Comparison of ENCODE assay signal across 18 cellular contexts in genomic region chr17:21814776-21815175, GRCh38.
DNase-seq lines count a peak whose midpoint lies in the region; ATAC-seq and TF ChIP-seq lines count a peak whose summit lies in the region.
"Had no signal": no experiment of that assay in that cellular context is flagged by ENCODE, and none has a peak within 500 bp of the region (broad histone marks: within the 10 kb centered on the region; RNA-seq: fewer than 3 reads in every experiment).

No MANE protein-coding gene starts in this region.

- DNase-seq in D341Med (ENCODE audit: low spot score) (peak; percentile 9), H7 (peak; percentile 2), islet precursor cell (peak; percentile 26), osteoblast (ENCODE audit: insufficient read length, low spot score, missing footprints) (peak; percentile 18), vagina (ENCODE audit: extremely low spot score in 2 of 2) (no peak)
- DNase-seq in stimulated activated CD4-positive, alpha-beta T cell treated with anti-CD3 and anti-CD28 coated beads, Interleukin-4, amount 100 ng/mL, for 1 hour: no peak
- DNase-seq: BE2C; CD4-positive, alpha-beta T cell; GF-D8; H9; KG1; NCI-H1694 treated with DMSO at 0.1 percent for 48 hours; NCI-H510A; NCI-H748 treated with DMSO at 0.1 percent for 48 hours; NK-92 treated with Interleukin-12 subunit alpha and Interleukin-12 subunit beta, amount 100 ng/mL, for 24 hours; SHP77 treated with DMSO at 0.1 percent for 48 hours had no signal

- no peak overlapping the region for H3K4me2 ChIP-seq in osteoblast (ENCODE audit: insufficient read depth, low read length)

- H3K4me3 ChIP-seq in H7 (ENCODE audit: insufficient read depth, low read depth, low read length): no peak overlapping the region
- H3K4me3 ChIP-seq in osteoblast (ENCODE audit: insufficient read depth, low read length): no peak overlapping the region
- H3K4me3 ChIP-seq in vagina: no peak overlapping the region

- intact Hi-C loops in vagina (cut with DNase I): no loop called here

- ATAC-seq in GM21529 (IDR thresholded peaks at IDR 0.05; ENCODE audit: unreplicated experiment) (no peak), GM18520 (IDR thresholded peaks at IDR 0.05; ENCODE audit: unreplicated experiment) (no peak)

- H2AFZ ChIP-seq in osteoblast (ENCODE audit: low read length): no peak overlapping the region

- no peak for TF ChIP-seq CTCF in osteoblast (IDR thresholded peaks at IDR 0.05; ENCODE audit: extremely low read depth, low read depth, low read length)
- TF ChIP-seq CTCF in vagina (IDR thresholded peaks at IDR 0.05): no peak

- H3K9me3 ChIP-seq in osteoblast (ENCODE audit: low read depth, low read length): peaks cover 2% of the 10 kb centered on the region
- H3K9me3 ChIP-seq in vagina: no peaks in the 10 kb centered on the region
- H3K9me3 ChIP-seq: BE2C had no signal

- H3K36me3 ChIP-seq in H7 (replicated peaks; ENCODE audit: control insufficient read depth, insufficient read depth, low read length) (no peaks in the 10 kb centered on the region), osteoblast (ENCODE audit: insufficient read depth, low read length) (no peaks in the 10 kb centered on the region), vagina (no peaks in the 10 kb centered on the region)
- H3K36me3 ChIP-seq: BE2C had no signal

- no peak for TF ChIP-seq POLR2A in vagina (IDR thresholded peaks at IDR 0.05)

- H3K4me1 ChIP-seq in osteoblast (ENCODE audit: insufficient read depth, low read length) (no peaks in the 10 kb centered on the region), vagina (no peaks in the 10 kb centered on the region)
- H3K4me1 ChIP-seq: BE2C had no signal

- H3K27ac ChIP-seq in osteoblast (ENCODE audit: low read depth, low read length): no peak overlapping the region
- H3K27ac ChIP-seq in vagina: no peak overlapping the region

- H4K20me1 ChIP-seq in osteoblast (ENCODE audit: insufficient read depth, low read length): no peaks in the 10 kb centered on the region

- H3K27me3 ChIP-seq in H7 (ENCODE audit: control insufficient read depth, insufficient read depth, low read length) (no peaks in the 10 kb centered on the region), osteoblast (ENCODE audit: insufficient read depth, low read length) (no peaks in the 10 kb centered on the region), vagina (no peaks in the 10 kb centered on the region)
- H3K27me3 ChIP-seq: BE2C had no signal

- no peaks in the 10 kb centered on the region for H3K79me2 ChIP-seq in osteoblast (ENCODE audit: insufficient read depth, low read length)

Comparison
In these comparisons a context has a peak if more than half of its experiments do, and no peak if none do; other contexts are left out.
1. DNase-seq: peak in D341Med (single experiment), H7 (single experiment), islet precursor cell (single experiment) and osteoblast (single experiment); none in stimulated activated CD4-positive, alpha-beta T cell treated with anti-CD3 and anti-CD28 coated beads, Interleukin-4, amount 100 ng/mL, for 1 hour (single experiment) and vagina (0 of 2).